In the genomic region with DNA sequence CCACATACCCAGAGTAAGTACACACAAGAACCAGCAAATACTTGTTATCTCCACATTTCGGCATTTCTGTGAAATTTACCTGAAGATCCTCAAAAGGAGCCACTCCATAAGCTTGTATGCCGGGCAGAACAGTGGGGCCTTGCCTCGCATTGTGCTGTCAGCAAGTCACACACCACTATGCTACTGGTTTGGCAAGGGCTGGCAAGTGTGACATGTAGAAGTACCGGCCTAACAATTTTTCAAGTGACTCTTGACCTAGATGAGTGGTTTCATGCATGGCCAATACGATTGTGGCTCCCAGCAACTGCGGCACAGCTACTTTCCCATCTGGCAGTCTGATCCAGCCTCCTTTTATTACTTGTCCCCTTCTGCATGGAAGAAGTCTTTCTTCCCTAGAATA, we compare ENCODE assay signal across 27 cellular contexts.
"Had no signal": no experiment of that assay in that cellular context is flagged by ENCODE, and none has a peak within 500 bp of the region (broad histone marks: within the 10 kb centered on the region; RNA-seq: fewer than 3 reads in every experiment).

No MANE protein-coding gene starts in this region.

- H3K27me3 ChIP-seq: brain microvascular endothelial cell, pancreas had no signal

- H3K36me3 ChIP-seq: brain microvascular endothelial cell, pancreas, prostate gland, thoracic aorta had no signal

- ATAC-seq: esophagus mucosa; left colon; naive thymus-derived CD8-positive, alpha-beta T cell; pancreas; sciatic nerve; stimulated activated naive CD8-positive, alpha-beta T cell treated with anti-CD3 and anti-CD28 coated beads, Interleukin-15, Interleukin-2, amounts not matched to agents 100 U/mL and 50 U/mL, for 24 hours had no signal

- DNase-seq: activated CD4-positive, alpha-beta memory T cell treated with anti-CD3 and anti-CD28 coated beads for 36 hours; activated CD4-positive, alpha-beta T cell treated with anti-CD3 and anti-CD28 coated beads, Interleukin-2, amount 10 ng/mL, durations not matched to agents 24 days and 14 days; activated CD4-positive, CD25-positive, alpha-beta regulatory T cell treated with anti-CD3 and anti-CD28 coated beads, Interleukin-2, amount 50 U/mL, for 72 hours; activated CD8-positive, alpha-beta memory T cell treated with anti-CD3 and anti-CD28 coated beads, Interleukin-2, amount 50 U/mL, for 4 hours; activated effector memory CD4-positive, alpha-beta T cell treated with anti-CD3 and anti-CD28 coated beads, Interleukin-2, amount 50 U/mL, for 16 hours; activated naive CD4-positive, alpha-beta T cell treated with anti-CD3 and anti-CD28 coated beads, Interleukin-2, amount 10 ng/mL, durations not matched to agents 7 days and 5 days; activated naive CD8-positive, alpha-beta T cell treated with anti-CD3 and anti-CD28 coated beads, Interleukin-2, amount 10 ng/mL, durations not matched to agents 7 days and 5 days; activated T-cell treated with anti-CD3 and anti-CD28 coated beads, Interleukin-2, amount 50 U/mL, for 1 hour; brain microvascular endothelial cell; cortex of kidney; head of caudate nucleus; hippocampal formation; kidney; left colon; mesenchymal stem cell; naive thymus-derived CD8-positive, alpha-beta T cell; nucleus accumbens; pancreas; retina; stimulated activated CD4-positive, alpha-beta T cell treated with anti-CD3 and anti-CD28 coated beads, Interleukin-12 subunit alpha, Interleukin-12 subunit beta, amount 100 ng/mL, for 4 hours; stimulated activated CD4-positive, alpha-beta T cell treated with anti-CD3 and anti-CD28 coated beads, Interleukin-4, amount 100 ng/mL, for 1 hour; stimulated activated naive CD8-positive, alpha-beta T cell treated with anti-CD3 and anti-CD28 coated beads, Interleukin-15, Interleukin-2, amounts not matched to agents 100 U/mL and 50 U/mL, for 24 hours had no signal

- H3K4me3 ChIP-seq: pancreas, prostate gland, skin epidermis, thoracic aorta had no signal

- H3K4me1 ChIP-seq: pancreas, prostate gland had no signal

- H3K9me3 ChIP-seq: pancreas, prostate gland, thoracic aorta had no signal

- H3K27ac ChIP-seq: brain microvascular endothelial cell, pancreas, prostate gland, skin epidermis, thoracic aorta had no signal
